Comparison of ENCODE assay signal across 16 cellular contexts in genomic region chr17:2366747-2367494, GRCh38. TPM values are rescaled to one million over a fixed set of nuclear protein-coding genes. Genes with fewer than 3 reads are reported as not detected.
DNase-seq lines count a peak whose midpoint lies in the region; ATAC-seq and TF ChIP-seq lines count a peak whose summit lies in the region.
"Had no signal": no experiment of that assay in that cellular context is flagged by ENCODE, and none has a peak within 500 bp of the region (broad histone marks: within the 10 kb centered on the region; RNA-seq: fewer than 3 reads in every experiment).

No MANE protein-coding gene starts in this region.

- H3K4me3 Mint-ChIP-seq in GM23338 (no peak overlapping the region), endothelial cell (ENCODE audit: unreplicated experiment) (no peak overlapping the region), neural progenitor cell (no peak overlapping the region)
- H3K4me3 Mint-ChIP-seq: activated CD4-positive, alpha-beta T cell treated with anti-CD3 and anti-CD28 coated beads, Interleukin-2, amount 10 ng/mL, durations not matched to agents 7 days and 5 days; activated T-cell treated with anti-CD3 and anti-CD28 coated beads, Interleukin-2, amount 50 U/mL, for 72 hours; effector memory CD8-positive, alpha-beta T cell; natural killer cell treated with Interleukin-12 subunit alpha and Interleukin-12 subunit beta and Interleukin-15 and Interleukin-18, amount 100 ng/mL, for 72 hours had no signal

- H4K20me1 ChIP-seq in GM23338 (replicated peaks; ENCODE audit: insufficient read depth) (no peaks in the 10 kb centered on the region; the same call in 1 of the 2 replicates), OCI-LY1 (ENCODE audit: insufficient read depth, low read length) (no peaks in the 10 kb centered on the region), neural progenitor cell (ENCODE audit: low read depth) (no peaks in the 10 kb centered on the region)

- H3K36me3 Mint-ChIP-seq in GM23338 (ENCODE audit: low read depth) = 0 out of 3 replicates have a peak, but pooled peaks cover 3% of the 10 kb centered on the region
- H3K36me3 Mint-ChIP-seq in endothelial cell (ENCODE audit: low read depth, unreplicated experiment) = no peaks in the 10 kb centered on the region
- peaks cover 6% of the 10 kb centered on the region for H3K36me3 Mint-ChIP-seq in neural progenitor cell
- H3K36me3 Mint-ChIP-seq: natural killer cell treated with Interleukin-12 subunit alpha and Interleukin-12 subunit beta and Interleukin-15 and Interleukin-18, amount 100 ng/mL, for 72 hours had no signal

- no peak overlapping the region for H3K9ac ChIP-seq in OCI-LY1 (ENCODE audit: low read length)
- H3K9ac ChIP-seq in neural progenitor cell = no peak overlapping the region

- H3K4me1 Mint-ChIP-seq in GM23338 (peaks cover 17% of the 10 kb centered on the region), endothelial cell (ENCODE audit: unreplicated experiment) (peaks cover 16% of the 10 kb centered on the region), neural progenitor cell (peaks cover 18% of the 10 kb centered on the region)
- H3K4me1 Mint-ChIP-seq: activated CD4-positive, alpha-beta T cell treated with anti-CD3 and anti-CD28 coated beads, Interleukin-2, amount 10 ng/mL, durations not matched to agents 7 days and 5 days had no signal

- H3K9me2 ChIP-seq in GM23338 (ENCODE audit: insufficient read depth) (no peaks in the 10 kb centered on the region), OCI-LY1 (ENCODE audit: low read depth, low read length) (no peaks in the 10 kb centered on the region)

- no peak overlapping the region for H3K4me3 ChIP-seq in GM23338
- no peak overlapping the region for H3K4me3 ChIP-seq in OCI-LY1 (ENCODE audit: low read depth, low read length, poor library complexity, severe bottlenecking)
- no peak overlapping the region for H3K4me3 ChIP-seq in neural progenitor cell

- H3F3A ChIP-seq in GM23338 (replicated peaks; ENCODE audit: low read depth) (0 out of 2 replicates have a peak, but pooled peaks cover 3% of the 10 kb centered on the region), OCI-LY1 (ENCODE audit: insufficient read depth, low read length) (no peaks in the 10 kb centered on the region), neural progenitor cell (ENCODE audit: low read depth) (peaks cover 4% of the 10 kb centered on the region)

- H3K27me3 ChIP-seq in GM23338 (ENCODE audit: insufficient read depth) (no peaks in the 10 kb centered on the region), OCI-LY1 (ENCODE audit: insufficient read depth, low read length) (no peaks in the 10 kb centered on the region), neural progenitor cell (no peaks in the 10 kb centered on the region)

- ATAC-seq in GM23338 = peak; percentile 68
- ATAC-seq: activated T-cell treated with anti-CD3 and anti-CD28 coated beads, Interleukin-2, amount 50 U/mL, for 72 hours; effector memory CD8-positive, alpha-beta T cell; natural killer cell treated with Interleukin-12 subunit alpha and Interleukin-12 subunit beta and Interleukin-15 and Interleukin-18, amount 100 ng/mL, for 72 hours had no signal

- H3K9me3 Mint-ChIP-seq in GM23338 (no peaks in the 10 kb centered on the region), endothelial cell (ENCODE audit: unreplicated experiment) (no peaks in the 10 kb centered on the region), neural progenitor cell (no peaks in the 10 kb centered on the region)
- H3K9me3 Mint-ChIP-seq: activated CD4-positive, alpha-beta T cell treated with anti-CD3 and anti-CD28 coated beads, Interleukin-2, amount 10 ng/mL, durations not matched to agents 7 days and 5 days; activated T-cell treated with anti-CD3 and anti-CD28 coated beads, Interleukin-2, amount 50 U/mL, for 72 hours; effector memory CD8-positive, alpha-beta T cell; natural killer cell treated with Interleukin-12 subunit alpha and Interleukin-12 subunit beta and Interleukin-15 and Interleukin-18, amount 100 ng/mL, for 72 hours had no signal

- H3K79me2 ChIP-seq in GM23338 (replicated peaks; ENCODE audit: insufficient read depth) (no peaks in the 10 kb centered on the region), OCI-LY1 (ENCODE audit: insufficient read depth, low read length) (no peaks in the 10 kb centered on the region), neural progenitor cell (ENCODE audit: low read depth) (no peaks in the 10 kb centered on the region)

- no peaks in the 10 kb centered on the region for H3K9me3 ChIP-seq in OCI-LY1 (ENCODE audit: low read length)
- no peaks in the 10 kb centered on the region for H3K9me3 ChIP-seq in neural progenitor cell (ENCODE audit: low read depth)

- DNase-seq in GM23338 (ENCODE audit: low spot score) (peak; percentile 74), endothelial cell (ENCODE audit: low spot score) (peak; percentile 44), neural progenitor cell (ENCODE audit: low spot score) (peak; percentile 66), retina (no peak), midbrain (lab: John Stamatoyannopoulos, UW) (no peak)
- DNase-seq in activated CD4-positive, CD25-positive, alpha-beta regulatory T cell (lab: John Stamatoyannopoulos, UW) = no peak
- DNase-seq: activated CD4-positive, alpha-beta T cell treated with anti-CD3 and anti-CD28 coated beads, Interleukin-2, amount 10 ng/mL, durations not matched to agents 7 days and 5 days; activated T-cell treated with anti-CD3 and anti-CD28 coated beads, Interleukin-2, amount 50 U/mL, for 72 hours; COR-L47; effector memory CD8-positive, alpha-beta T cell; HCEC 1CT; NCI-H1092; OCI-M1; SW 1271 had no signal

- H3K4me2 ChIP-seq in GM23338 (no peak overlapping the region), OCI-LY1 (ENCODE audit: low read length) (no peak overlapping the region), neural progenitor cell (no peak overlapping the region)

- H3K4me1 ChIP-seq in GM23338 (ENCODE audit: insufficient read depth) = no peaks in the 10 kb centered on the region; the same call in 1 of the 2 replicates
- no peaks in the 10 kb centered on the region for H3K4me1 ChIP-seq in OCI-LY1 (ENCODE audit: insufficient read depth, low read length, severe bottlenecking)
- H3K4me1 ChIP-seq in neural progenitor cell = peaks cover 10% of the 10 kb centered on the region

- H2AFZ ChIP-seq in GM23338 (no peak overlapping the region), OCI-LY1 (ENCODE audit: low read length) (no peak overlapping the region), neural progenitor cell (replicated peaks) (no peak overlapping the region)

- no peaks in the 10 kb centered on the region for H3K36me3 ChIP-seq in GM23338 (ENCODE audit: insufficient read depth)
- peaks cover 20% of the 10 kb centered on the region; the same call in 1 of the 2 replicates for H3K36me3 ChIP-seq in OCI-LY1 (ENCODE audit: insufficient read depth, low read length)
- no peaks in the 10 kb centered on the region for H3K36me3 ChIP-seq in neural progenitor cell

- peak; percentile 59 to 82 for TF ChIP-seq CTCF in GM23338 (conservative IDR thresholded peaks at IDR 0.05; ENCODE audit: low read depth in 2 of 2)
- peak; percentile 34; the same call in 1 of the 2 replicates for TF ChIP-seq CTCF in OCI-LY1 (IDR thresholded peaks at IDR 0.05; ENCODE audit: low read length)
- TF ChIP-seq CTCF in endothelial cell (IDR thresholded peaks at IDR 0.05; ENCODE audit: unreplicated experiment) = peak; percentile 16
- peak; percentile 61 for TF ChIP-seq CTCF in neural progenitor cell (IDR thresholded peaks at IDR 0.05)

- H3K27ac Mint-ChIP-seq in GM23338 = no peak overlapping the region; the same call in 1 of the 2 replicates
- H3K27ac Mint-ChIP-seq in endothelial cell (ENCODE audit: unreplicated experiment) = peak overlapping the region; percentile 36
- H3K27ac Mint-ChIP-seq in neural progenitor cell = peak overlapping the region; percentile 89
- H3K27ac Mint-ChIP-seq: activated CD4-positive, alpha-beta T cell treated with anti-CD3 and anti-CD28 coated beads, Interleukin-2, amount 10 ng/mL, durations not matched to agents 7 days and 5 days; activated T-cell treated with anti-CD3 and anti-CD28 coated beads, Interleukin-2, amount 50 U/mL, for 72 hours; effector memory CD8-positive, alpha-beta T cell; natural killer cell treated with Interleukin-12 subunit alpha and Interleukin-12 subunit beta and Interleukin-15 and Interleukin-18, amount 100 ng/mL, for 72 hours had no signal

- H3K27ac ChIP-seq in GM23338 (ENCODE audit: low read depth) (no peak overlapping the region), OCI-LY1 (ENCODE audit: low read depth, low read length, poor library complexity, severe bottlenecking) (no peak overlapping the region), neural progenitor cell (no peak overlapping the region)

- H3K27me3 Mint-ChIP-seq in GM23338 (ENCODE audit: insufficient read depth, low read depth, poor library complexity) (peaks cover 18% of the 10 kb centered on the region), endothelial cell (ENCODE audit: unreplicated experiment) (peaks cover 4% of the 10 kb centered on the region), neural progenitor cell (ENCODE audit: insufficient read depth, low read depth) (peaks cover 4% of the 10 kb centered on the region)
- H3K27me3 Mint-ChIP-seq: activated CD4-positive, alpha-beta T cell treated with anti-CD3 and anti-CD28 coated beads, Interleukin-2, amount 10 ng/mL, durations not matched to agents 7 days and 5 days; effector memory CD8-positive, alpha-beta T cell; natural killer cell treated with Interleukin-12 subunit alpha and Interleukin-12 subunit beta and Interleukin-15 and Interleukin-18, amount 100 ng/mL, for 72 hours had no signal

TF ChIP-seq in GM23338, 12 proteins besides CTCF, POLR2A, EP300 and RAD21 (continues in another document):
- TF ChIP-seq ZNF331 (CRISPR knock-in tag; IDR thresholded peaks at IDR 0.05; ENCODE audit: low read depth) (no peak), EZH2phosphoT487 (IDR thresholded peaks at IDR 0.05; ENCODE audit: unreplicated experiment) (no peak), ZNF114 (CRISPR knock-in tag; IDR thresholded peaks at IDR 0.05) (no peak), STAT1 (IDR thresholded peaks at IDR 0.05; ENCODE audit: unreplicated experiment) (no peak), NANOG (IDR thresholded peaks at IDR 0.05; ENCODE audit: borderline replicate concordance) (no peak), EZH2 (IDR thresholded peaks at IDR 0.05; ENCODE audit: low read depth, unreplicated experiment) (no peak), POLR2AphosphoS5 (IDR thresholded peaks at IDR 0.05; ENCODE audit: low read depth) (no peak)

RNA-seq across cellular contexts. Expression of gene SGSM2, which starts 29.6 kb away (rescaled TPM):
- total RNA-seq in GM23338 (2014; rRNA removed; shearing (Covaris generic)) = 38.9 and 52.4 TPM in 2 replicates
- 13.7 and 14.3 TPM in 2 replicates for polyA plus RNA-seq in GM23338 (2016; fragmentation: Nextera tagmentation; extraction: Ambion mirVana)
- total RNA-seq in endothelial cell (ENCODE audit: unreplicated experiment) (65.4 TPM), neural progenitor cell (ENCODE audit: low replicate concordance) (39.0 and 70.7 TPM in 2 replicates)

RNA-seq across cellular contexts. Expression of gene TSR1, which starts 30.7 kb away (rescaled TPM):
- total RNA-seq in GM23338 (2014; rRNA removed; shearing (Covaris generic)) = 72.7 and 108 TPM in 2 replicates
- polyA plus RNA-seq in GM23338 (2016; fragmentation: Nextera tagmentation; extraction: Ambion mirVana) = 31.3 and 36.9 TPM in 2 replicates
- total RNA-seq in endothelial cell (ENCODE audit: unreplicated experiment) = 20.9 TPM
- total RNA-seq in neural progenitor cell (ENCODE audit: low replicate concordance) = 42.2 and 55.0 TPM in 2 replicates

RNA-seq across cellular contexts. Expression of gene MNT, which starts 33.9 kb away (rescaled TPM):
- total RNA-seq in GM23338 (2014; rRNA removed; shearing (Covaris generic)) = 6.4 and 10.4 TPM in 2 replicates
- polyA plus RNA-seq in GM23338 (2016; fragmentation: Nextera tagmentation; extraction: Ambion mirVana) = 5.7 and 6.7 TPM in 2 replicates
- total RNA-seq in endothelial cell (ENCODE audit: unreplicated experiment) = 16.2 TPM
- total RNA-seq in neural progenitor cell (ENCODE audit: low replicate concordance) = 2.2 and 11.1 TPM in 2 replicates

Comparison
In these comparisons a context has a peak if more than half of its experiments do, and no peak if none do; other contexts are left out.
1. DNase-seq: peak in GM23338 (single experiment), endothelial cell (single experiment) and neural progenitor cell (single experiment); none in activated CD4-positive, CD25-positive, alpha-beta regulatory T cell (0 of 4), retina (single experiment) and midbrain (single experiment).
2. CTCF ChIP-seq: peak in every context shown above with its lines; median percentile 70 in GM23338; 61 in neural progenitor cell; 34 in OCI-LY1; 16 in endothelial cell.